25 cellular contexts compared by ENCODE assay signal in the genomic region with DNA sequence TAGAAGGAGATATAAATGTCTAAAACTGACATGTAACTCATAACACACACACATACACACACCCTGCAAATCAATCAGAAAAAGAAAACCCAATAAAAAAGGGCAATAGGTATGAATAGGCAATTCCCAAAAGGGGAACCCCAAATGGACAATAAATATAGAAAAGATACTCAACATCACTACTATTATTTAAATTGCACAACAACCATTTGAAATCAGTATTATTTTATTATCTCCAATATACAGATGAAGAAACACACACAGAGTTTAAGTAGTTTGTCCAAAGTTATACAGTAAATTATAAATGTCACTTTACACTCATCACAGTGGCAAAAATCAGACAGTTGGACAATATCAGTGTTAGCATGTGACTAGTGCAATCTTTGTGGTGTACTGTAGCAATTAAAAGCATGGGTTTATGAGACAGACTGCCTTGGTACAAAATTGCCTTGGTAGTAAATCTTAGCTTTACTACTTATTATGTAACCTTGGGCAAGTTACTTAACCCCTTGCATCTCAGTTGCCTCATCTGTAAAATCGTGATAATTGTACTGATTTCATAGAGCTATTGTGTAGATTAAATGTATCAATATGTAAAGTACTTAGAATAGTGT.
"Had no signal": no experiment of that assay in that cellular context is flagged by ENCODE, and none has a peak within 500 bp of the region (broad histone marks: within the 10 kb centered on the region; RNA-seq: fewer than 3 reads in every experiment).

No MANE protein-coding gene starts in this region.

- H3K9me3 ChIP-seq: adrenal gland had no signal

- DNase-seq: activated CD4-positive, alpha-beta memory T cell treated with anti-CD3 and anti-CD28 coated beads for 36 hours; activated CD4-positive, alpha-beta T cell treated with anti-CD3 and anti-CD28 coated beads, Interleukin-2, amount 10 ng/mL, durations not matched to agents 7 days and 5 days; activated CD4-positive, CD25-positive, alpha-beta regulatory T cell; activated CD8-positive, alpha-beta memory T cell treated with anti-CD3 and anti-CD28 coated beads for 24 hours; activated naive CD4-positive, alpha-beta T cell treated with anti-CD3 and anti-CD28 coated beads, Interleukin-2, amount 50 U/mL, for 16 hours; activated naive CD8-positive, alpha-beta T cell treated with anti-CD3 and anti-CD28 coated beads, Interleukin-2, amount 10 ng/mL, durations not matched to agents 7 days and 5 days; activated T-cell treated with anti-CD3 and anti-CD28 coated beads, Interleukin-2, amount 50 U/mL, for 48 hours; adrenal gland; anterior cingulate cortex; cerebellar nuclear complex; Karpas-422; NCI-H1105; NCI-H1436; NCI-H187; NCI-H2081; NCI-H510A treated with DMSO at 0.1 percent for 48 hours; NCI-H69; NK-92 treated with Interleukin-12 subunit alpha and Interleukin-12 subunit beta, amount 100 ng/mL, for 24 hours; T-cell; T-helper 2 cell; T1000 had no signal

- H3K36me3 ChIP-seq: adrenal gland had no signal

- H3K9me3 Mint-ChIP-seq: activated T-helper 17 cell treated with anti-CD3 and anti-CD28 coated beads, Interleukin-2, amount 50 U/mL, for 72 hours had no signal

- H3K36me3 Mint-ChIP-seq: activated CD4-positive, alpha-beta memory T cell treated with anti-CD3 and anti-CD28 coated beads for 36 hours; activated naive CD8-positive, alpha-beta T cell treated with anti-CD3 and anti-CD28 coated beads, Interleukin-2, amount 10 ng/mL, durations not matched to agents 7 days and 5 days; T-cell had no signal

- H3K27ac ChIP-seq: adrenal gland, SK-N-MC had no signal

- ATAC-seq: activated T-helper 17 cell treated with anti-CD3 and anti-CD28 coated beads, Interleukin-2, amount 50 U/mL, for 72 hours; K562; Right ventricle myocardium inferior; T-cell had no signal

- H3K4me3 Mint-ChIP-seq: activated CD4-positive, alpha-beta memory T cell treated with anti-CD3 and anti-CD28 coated beads for 36 hours; activated CD4-positive, alpha-beta T cell treated with anti-CD3 and anti-CD28 coated beads, Interleukin-2, amount 10 ng/mL, durations not matched to agents 7 days and 5 days; activated naive CD8-positive, alpha-beta T cell treated with anti-CD3 and anti-CD28 coated beads, Interleukin-2, amount 10 ng/mL, durations not matched to agents 7 days and 5 days; activated T-helper 17 cell treated with anti-CD3 and anti-CD28 coated beads, Interleukin-2, amount 50 U/mL, for 72 hours; T-cell had no signal

- H3K27me3 ChIP-seq: adrenal gland had no signal

- H3K4me3 ChIP-seq: adrenal gland, K562, SK-N-MC had no signal

- H3K27ac Mint-ChIP-seq: activated CD4-positive, alpha-beta memory T cell treated with anti-CD3 and anti-CD28 coated beads for 36 hours; activated CD4-positive, alpha-beta T cell treated with anti-CD3 and anti-CD28 coated beads, Interleukin-2, amount 10 ng/mL, durations not matched to agents 7 days and 5 days; activated naive CD8-positive, alpha-beta T cell treated with anti-CD3 and anti-CD28 coated beads, Interleukin-2, amount 10 ng/mL, durations not matched to agents 7 days and 5 days; activated T-helper 17 cell treated with anti-CD3 and anti-CD28 coated beads, Interleukin-2, amount 50 U/mL, for 72 hours; T-cell had no signal
